In the genomic region with DNA sequence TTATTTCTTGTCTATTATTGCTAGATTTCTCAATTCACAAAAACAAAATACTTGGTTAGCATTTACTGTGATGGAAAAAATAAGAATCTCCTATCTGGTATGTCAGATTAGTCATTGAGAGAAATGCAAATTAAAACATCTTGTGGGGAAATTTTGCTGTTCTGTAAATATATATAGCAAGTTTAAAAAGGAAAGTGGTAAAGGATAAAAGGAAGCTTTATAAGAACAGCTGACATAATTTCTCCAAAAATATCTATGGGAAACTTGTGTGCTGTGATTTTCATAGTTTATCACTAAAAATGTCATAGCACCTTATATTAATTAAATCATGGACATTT, we compare ENCODE assay signal across 15 cellular contexts.
DNase-seq lines count a peak whose midpoint lies in the region; ATAC-seq and TF ChIP-seq lines count a peak whose summit lies in the region.
"Had no signal": no experiment of that assay in that cellular context is flagged by ENCODE, and none has a peak within 500 bp of the region (broad histone marks: within the 10 kb centered on the region; RNA-seq: fewer than 3 reads in every experiment).

No MANE protein-coding gene starts in this region.

- no peak for TF ChIP-seq CTCF in thyroid gland (IDR thresholded peaks at IDR 0.05)

- no peak overlapping the region for H3K27ac ChIP-seq in thyroid gland
- H3K27ac ChIP-seq: esophagus muscularis mucosa, left ventricle myocardium inferior, right atrium auricular region had no signal

- no peaks in the 10 kb centered on the region for H3K4me1 ChIP-seq in thyroid gland
- H3K4me1 ChIP-seq: right atrium auricular region had no signal

- no peaks in the 10 kb centered on the region for H3K27me3 ChIP-seq in thyroid gland
- H3K27me3 ChIP-seq: esophagus muscularis mucosa, right atrium auricular region had no signal

- ATAC-seq in GM18517 (IDR thresholded peaks at IDR 0.05; ENCODE audit: unreplicated experiment) (peak; percentile 85), GM21360 (IDR thresholded peaks at IDR 0.05; ENCODE audit: unreplicated experiment) (peak; percentile 59), HG02852 (IDR thresholded peaks at IDR 0.05; ENCODE audit: unreplicated experiment) (peak; percentile 72), HG03558 (IDR thresholded peaks at IDR 0.05; ENCODE audit: extremely low read depth, unreplicated experiment) (peak; percentile 81)

- DNase-seq in activated naive CD4-positive, alpha-beta T cell (lab: John Stamatoyannopoulos, UW), result no peak
- no peak for DNase-seq in NCI-H2227 treated with DMSO at 0.1 percent for 48 hours (lab: John Stamatoyannopoulos, UW)
- no peak for DNase-seq in thyroid gland
- DNase-seq in cerebellar cortex (ENCODE audit: low spot score), result no peak
- DNase-seq: DMS53, left ventricle myocardium inferior, MM.1S, naive B cell, NCI-H2107 had no signal

- no peaks in the 10 kb centered on the region for H3K9me3 ChIP-seq in thyroid gland
- H3K9me3 ChIP-seq: esophagus muscularis mucosa, left ventricle myocardium inferior, right atrium auricular region had no signal

- no peak for TF ChIP-seq POLR2A in thyroid gland (IDR thresholded peaks at IDR 0.05)

- no peaks in the 10 kb centered on the region for H3K36me3 ChIP-seq in thyroid gland
- H3K36me3 ChIP-seq: esophagus muscularis mucosa, left ventricle myocardium inferior, right atrium auricular region had no signal

- intact Hi-C loops in thyroid gland (cut with DNase I), result no loop called here

- H3K4me3 ChIP-seq in thyroid gland (replicated peaks in 1 of 3), result no peak overlapping the region
- H3K4me3 ChIP-seq: esophagus muscularis mucosa, left ventricle myocardium inferior, right atrium auricular region had no signal
